ENCODE assay signal across 9 cellular contexts in the genomic region with DNA sequence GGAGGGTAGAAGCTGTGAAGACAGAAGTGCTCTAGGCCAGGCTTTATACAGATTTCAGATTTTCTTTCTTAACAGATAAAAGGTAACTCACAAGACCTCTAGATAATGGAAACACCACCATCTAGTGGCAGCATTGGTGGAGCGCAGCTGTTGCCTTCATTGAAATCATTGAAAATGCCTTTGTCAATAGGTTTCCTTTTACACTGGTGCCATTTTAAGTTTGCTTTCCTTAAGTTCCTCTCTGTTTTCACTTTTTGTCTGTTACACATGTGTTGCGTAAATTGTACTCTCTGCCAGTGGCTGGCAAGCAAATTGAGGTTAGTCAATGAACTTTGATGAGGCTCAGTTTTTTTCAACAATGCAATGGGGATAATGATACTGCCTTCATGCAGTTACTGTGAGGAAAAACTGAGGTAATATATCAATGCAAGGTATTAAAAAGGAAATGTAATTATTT. TPM values are rescaled to one million over a fixed set of nuclear protein-coding genes. Genes with fewer than 3 reads are reported as not detected.
DNase-seq lines count a peak whose midpoint lies in the region; ATAC-seq, FAIRE-seq and TF ChIP-seq lines count a peak whose summit lies in the region.
"Had no signal": no experiment of that assay in that cellular context is flagged by ENCODE, and none has a peak within 500 bp of the region (broad histone marks: within the 10 kb centered on the region; RNA-seq: fewer than 3 reads in every experiment).

No MANE protein-coding gene starts in this region.

- no peak overlapping the region for H3K9ac ChIP-seq in H1 (replicated peaks in 1 of 4; ENCODE audit: extremely low read depth in 1 of 4, low read depth in 3 of 4, low read length in 3 of 4)

- no peak overlapping the region for H4K91ac ChIP-seq in H1 (replicated peaks; ENCODE audit: insufficient read length, low read length)

- TF ChIP-seq RAD21 in H1 (IDR thresholded peaks at IDR 0.05 in 1 of 2, conservative IDR thresholded peaks at IDR 0.05 in 1 of 2; ENCODE audit: low read depth in 2 of 2, low read length in 2 of 2): peak; percentile 93 to 95

- peak; percentile 94 for FAIRE-seq in GM12891 (lab: Jason Lieb, UNC)
- FAIRE-seq in H1 (lab: Jason Lieb, UNC): peak; percentile 94

- no peaks in the 10 kb centered on the region for H4K20me1 ChIP-seq in H1 (replicated peaks in 1 of 2; ENCODE audit: control insufficient read depth in 1 of 2, insufficient read depth in 2 of 2, low read length in 2 of 2)

- TF ChIP-seq EP300 in H1 (IDR thresholded peaks at IDR 0.05; ENCODE audit: borderline replicate concordance in 1 of 2, low read depth in 2 of 2, low read length in 2 of 2): no peak

- no peak overlapping the region for H3K4me2 ChIP-seq in H1 (ENCODE audit: insufficient read depth in 1 of 2, low read depth in 2 of 2, low read length in 2 of 2)

- peaks cover 0 to 5% (median 0%) of the 10 kb centered on the region in 4 experiments; a peak in 1 of 8 replicates for H3K36me3 ChIP-seq in H1 (ENCODE audit: control insufficient read depth in 2 of 4, insufficient read depth in 4 of 4, low read length in 3 of 4)

- no peak overlapping the region for H3K27ac Mint-ChIP-seq in activated CD8-positive, alpha-beta T cell treated with anti-CD3 and anti-CD28 coated beads for 36 hours
- H3K27ac Mint-ChIP-seq in mesothelial cell of epicardium: no peak overlapping the region
- H3K27ac Mint-ChIP-seq: stimulated activated naive CD8-positive, alpha-beta T cell treated with anti-CD3 and anti-CD28 coated beads, Interleukin-15, Interleukin-2, amounts not matched to agents 100 ng/mL and 50 ng/mL, for 24 hours had no signal

- POLR2A ChIA-PET in activated CD8-positive, alpha-beta T cell treated with anti-CD3 and anti-CD28 coated beads for 36 hours (lab: Charles Lee): no interaction called here
- POLR2A ChIA-PET in H1 (lab: Charles Lee; ENCODE audit: partially characterized antibody): interaction anchor here (1.2 to 2.4 kb wide), 2 partner anchors 9 to 30 kb away, joined by 3 to 6 read pairs; no protein-coding TSS in a partner anchor

- no peak overlapping the region for H3K4me3 Mint-ChIP-seq in activated CD8-positive, alpha-beta T cell treated with anti-CD3 and anti-CD28 coated beads for 36 hours
- H3K4me3 Mint-ChIP-seq in mesothelial cell of epicardium: no peak overlapping the region
- H3K4me3 Mint-ChIP-seq: stimulated activated naive CD8-positive, alpha-beta T cell treated with anti-CD3 and anti-CD28 coated beads, Interleukin-15, Interleukin-2, amounts not matched to agents 100 ng/mL and 50 ng/mL, for 24 hours had no signal

- H3K4me3 ChIP-seq in H1 (ENCODE audit: extremely low read depth in 1 of 4, insufficient read depth in 2 of 4, low read depth in 3 of 4, low read length in 4 of 4): no peak overlapping the region

- intact Hi-C loops in activated CD8-positive, alpha-beta T cell treated with anti-CD3 and anti-CD28 coated beads for 36 hours (cut with micrococcal nuclease): loop anchor here (5.0 to 10.0 kb wide), 3 partner anchors 178 to 671 kb away; no protein-coding TSS in a partner anchor

- H3K79me2 ChIP-seq in H1 (ENCODE audit: control insufficient read depth in 1 of 2, insufficient read depth in 2 of 2, low read length in 2 of 2): no peaks in the 10 kb centered on the region

- peak; percentile 91 for TF ChIP-seq CTCF in activated CD8-positive, alpha-beta T cell treated with anti-CD3 and anti-CD28 coated beads for 36 hours (IDR thresholded peaks at IDR 0.05)
- TF ChIP-seq CTCF in H1 (IDR thresholded peaks at IDR 0.05; ENCODE audit: control extremely low read depth in 1 of 3, insufficient read depth in 1 of 3, low read depth in 1 of 3, low read length in 3 of 3) (peak in 2 of 3 experiments; percentile 80 to 93; a peak in 3 of 4 replicates), mesothelial cell of epicardium (IDR thresholded peaks at IDR 0.05; ENCODE audit: unreplicated experiment) (peak; percentile 86)

- H2BK5ac ChIP-seq in H1 (ENCODE audit: low read depth, low read length): no peak overlapping the region

- no peak overlapping the region for H2BK12ac ChIP-seq in H1 (ENCODE audit: low read depth, low read length)

- no peak overlapping the region for H2BK15ac ChIP-seq in H1 (ENCODE audit: low read length)

- H3K23ac ChIP-seq in H1 (ENCODE audit: insufficient read length): no peak overlapping the region

- H3K14ac ChIP-seq in H1 (ENCODE audit: insufficient read length): no peak overlapping the region

- peak; percentile 87 for ATAC-seq in activated CD8-positive, alpha-beta T cell treated with anti-CD3 and anti-CD28 coated beads for 36 hours

- DNase-seq in GM12891 (ENCODE audit: insufficient read length, low spot score) (no peak), HS-27A (ENCODE audit: low read depth) (peak; percentile 59), NK-92 (lab: John Stamatoyannopoulos, UW; ENCODE audit: unreplicated experiment) (peak; percentile 20), H1 (ENCODE audit: low read depth in 1 of 2, low spot score in 2 of 2) (peak; percentile 44 to 86), mesothelial cell of epicardium (ENCODE audit: low spot score in 2 of 2, unreplicated experiment in 2 of 2) (peak; percentile 31 to 77), GF-D8 (lab: John Stamatoyannopoulos, UW) (no peak)
- DNase-seq in activated CD8-positive, alpha-beta T cell treated with anti-CD3 and anti-CD28 coated beads for 36 hours: peak; percentile 89
- peak; percentile 39 to 60 for DNase-seq in stimulated activated CD8-positive, alpha-beta memory T cell treated with anti-CD3 and anti-CD28 coated beads, Interleukin-2, amount 100 ng/mL, for 48 hours (ENCODE audit: low read depth in 2 of 2)

- H3K4me1 Mint-ChIP-seq in activated CD8-positive, alpha-beta T cell treated with anti-CD3 and anti-CD28 coated beads for 36 hours (ENCODE audit: low read depth): peaks cover 2% of the 10 kb centered on the region
- no peaks in the 10 kb centered on the region for H3K4me1 Mint-ChIP-seq in mesothelial cell of epicardium

- WGBS in H1 (ENCODE audit: extremely low coverage in 1 of 2, insufficient coverage in 1 of 2, insufficient read length in 1 of 2, insufficient replicate concordance in 2 of 2, low coverage in 1 of 2, low lambda C conversion rate in 2 of 2, missing lambda C conversion rate in 1 of 2), 2 experiments: 6% methylated on average over 2 of the region's 2 CpGs; no CpG with 5 or more reads in 1 of the 2 experiments

- H3K9me3 Mint-ChIP-seq in activated CD8-positive, alpha-beta T cell treated with anti-CD3 and anti-CD28 coated beads for 36 hours: peaks cover 18% of the 10 kb centered on the region
- peaks cover 25% of the 10 kb centered on the region for H3K9me3 Mint-ChIP-seq in mesothelial cell of epicardium

- H2AK5ac ChIP-seq in H1 (ENCODE audit: low read depth, low read length): no peak overlapping the region

- 0 out of 2 replicates have a peak overlapping the region, but pooled peaks have one; percentile 71 for H2AFZ ChIP-seq in H1 (ENCODE audit: low read length)

- no peaks in the 10 kb centered on the region for H3K23me2 ChIP-seq in H1 (ENCODE audit: low read depth, low read length)

- no peak overlapping the region for H3K18ac ChIP-seq in H1 (ENCODE audit: extremely low read depth, low read length)

- CTCF ChIA-PET in activated CD8-positive, alpha-beta T cell treated with anti-CD3 and anti-CD28 coated beads for 36 hours (lab: Charles Lee): interaction anchor here (0.7 to 4.0 kb wide), 25 partner anchors 9 to 853 kb away, joined by 3 to 31 read pairs (median 4); a partner anchor contains a TSS
- CTCF ChIA-PET in H1 (lab: Charles Lee; ENCODE audit: partially characterized antibody): interaction anchor here (0.6 to 2.5 kb wide), 19 partner anchors 9 to 1195 kb away, joined by 3 to 13 read pairs (median 4); a partner anchor contains a TSS

- no peak overlapping the region for H2BK120ac ChIP-seq in H1 (replicated peaks; ENCODE audit: low read depth, low read length)

- H3K4me1 ChIP-seq in H1 (replicated peaks in 1 of 4; ENCODE audit: control insufficient read depth in 3 of 4, insufficient read depth in 4 of 4, low read length in 3 of 4): no peaks in the 10 kb centered on the region

- no peak overlapping the region for H2BK20ac ChIP-seq in H1 (ENCODE audit: low read length)

- H4K5ac ChIP-seq in H1 (ENCODE audit: insufficient read length, low read depth, low read length): no peak overlapping the region

- H3K36me3 Mint-ChIP-seq in activated CD8-positive, alpha-beta T cell treated with anti-CD3 and anti-CD28 coated beads for 36 hours (ENCODE audit: low read depth): peaks cover 8% of the 10 kb centered on the region
- H3K36me3 Mint-ChIP-seq in mesothelial cell of epicardium: peaks cover 15% of the 10 kb centered on the region

- H3K27ac ChIP-seq in H1 (ENCODE audit: low read depth, low read length): no peak overlapping the region

- H3K79me1 ChIP-seq in H1 (ENCODE audit: low read depth, low read length): no peaks in the 10 kb centered on the region

- no peak overlapping the region for H3K56ac ChIP-seq in H1 (replicated peaks; ENCODE audit: insufficient read length, low read depth, low read length)

- H3K27me3 Mint-ChIP-seq in activated CD8-positive, alpha-beta T cell treated with anti-CD3 and anti-CD28 coated beads for 36 hours: no peaks in the 10 kb centered on the region
- H3K27me3 Mint-ChIP-seq in mesothelial cell of epicardium (ENCODE audit: low read depth): no peaks in the 10 kb centered on the region
- H3K27me3 Mint-ChIP-seq: stimulated activated naive CD8-positive, alpha-beta T cell treated with anti-CD3 and anti-CD28 coated beads, Interleukin-15, Interleukin-2, amounts not matched to agents 100 ng/mL and 50 ng/mL, for 24 hours had no signal

- no peak for TF ChIP-seq POLR2A in GM12891 (IDR thresholded peaks at IDR 0.05; ENCODE audit: low read depth, low read length)
- no peak for TF ChIP-seq POLR2A in H1 (IDR thresholded peaks at IDR 0.05; ENCODE audit: control extremely low read depth in 1 of 2, low read depth in 2 of 2, low read length in 2 of 2)

- no peak overlapping the region for H3K4ac ChIP-seq in H1 (replicated peaks; ENCODE audit: insufficient read length, low read depth, low read length)

- no peak overlapping the region for H4K8ac ChIP-seq in H1 (ENCODE audit: extremely low read depth, insufficient read depth, low read length)

- H3K9me3 ChIP-seq in H1 (ENCODE audit: insufficient read depth in 2 of 2, low read depth in 1 of 2, low read length in 1 of 2): no peaks in the 10 kb centered on the region

- H3K27me3 ChIP-seq in H1 (replicated peaks in 1 of 4; ENCODE audit: control insufficient read depth in 3 of 4, extremely low read depth in 1 of 4, insufficient read depth in 3 of 4, low read length in 3 of 4): no peaks in the 10 kb centered on the region

RNA-seq across cellular contexts. Expression of a gene that starts 31.1 kb away (rescaled TPM):
- 1.7 TPM for polyA plus RNA-seq in GM12891 (2012; ENCODE audit: low read depth, missing spikeins)
- total RNA-seq in activated CD8-positive, alpha-beta T cell treated with anti-CD3 and anti-CD28 coated beads for 36 hours: 1 to 10 TPM; 5.7 to 7.8 TPM
- 4.4 and 7.2 TPM in 2 replicates for total RNA-seq in H1 (2021; fragmentation: NEBNext Ultra II Directional; extraction: Animal tissue kit (Norgen Biotek cat#: 25700))
- 3.7 and 3.9 TPM in 2 replicates for polyA plus RNA-seq in H1 (2011; rRNA removed)
- polyA plus RNA-seq in H1 (2011; cell fraction: cytosol; rRNA removed): 5.1 TPM
- polyA plus RNA-seq in H1 (2011; cell fraction: nucleus; rRNA removed): 7.1 TPM
- 2.4 to 4.7 TPM (median 3.1 TPM) in 4 replicates for polyA plus RNA-seq in H1 (2012, experiment 1 of 2)
- polyA plus RNA-seq in H1 (2012, experiment 2 of 2): 0.18 TPM
- 2.2 TPM for polyA plus RNA-seq in H1 (2013, experiment 1 of 2)
- polyA plus RNA-seq in H1 (2013, experiment 2 of 2): 1.8 TPM
- 8.5 and 12.5 TPM in 2 replicates for polyA minus RNA-seq in H1 (2011; rRNA and poly(A)+ RNA removed)
- polyA minus RNA-seq in H1 (2011; cell fraction: cytosol; rRNA and poly(A)+ RNA removed): 3.9 TPM
- 12.9 TPM for polyA minus RNA-seq in H1 (2011; cell fraction: nucleus; rRNA and poly(A)+ RNA removed)
- 2.4 to 3.2 TPM (median 2.4 TPM) in 3 replicates for total RNA-seq in mesothelial cell of epicardium

RNA-seq across cellular contexts. Expression of a gene that starts 54.4 kb away (rescaled TPM):
- polyA plus RNA-seq in GM12891 (2012; ENCODE audit: low read depth, missing spikeins): 13.4 TPM
- 10 to 100 TPM; 28.7 to 29.2 TPM for total RNA-seq in activated CD8-positive, alpha-beta T cell treated with anti-CD3 and anti-CD28 coated beads for 36 hours
- 38.5 and 40.2 TPM in 2 replicates for total RNA-seq in H1 (2021; fragmentation: NEBNext Ultra II Directional; extraction: Animal tissue kit (Norgen Biotek cat#: 25700))
- 6.8 and 13.0 TPM in 2 replicates for polyA plus RNA-seq in H1 (2011; rRNA removed)
- polyA plus RNA-seq in H1 (2011; cell fraction: cytosol; rRNA removed): 18.3 TPM
- polyA plus RNA-seq in H1 (2011; cell fraction: nucleus; rRNA removed): 8.5 TPM
- polyA plus RNA-seq in H1 (2012, experiment 1 of 2): 11.6 to 29.8 TPM (median 16.3 TPM) in 4 replicates
- polyA plus RNA-seq in H1 (2012, experiment 2 of 2): 1.2 TPM
- polyA plus RNA-seq in H1 (2013, experiment 1 of 2): 46.6 TPM
- polyA plus RNA-seq in H1 (2013, experiment 2 of 2): 46.6 TPM
- 31.9 and 49.9 TPM in 2 replicates for polyA minus RNA-seq in H1 (2011; rRNA and poly(A)+ RNA removed)
- polyA minus RNA-seq in H1 (2011; cell fraction: cytosol; rRNA and poly(A)+ RNA removed): 39.6 TPM
- 92.1 TPM for polyA minus RNA-seq in H1 (2011; cell fraction: nucleus; rRNA and poly(A)+ RNA removed)
- total RNA-seq in mesothelial cell of epicardium: 46.2 to 50.9 TPM (median 46.4 TPM) in 3 replicates

Comparison
In these comparisons a context has a peak if more than half of its experiments do, and no peak if none do; other contexts are left out.
1. DNase-seq: peak in HS-27A (single experiment), NK-92 (single experiment), activated CD8-positive, alpha-beta T cell treated with anti-CD3 and anti-CD28 coated beads for 36 hours (single experiment), H1 (2 of 2), mesothelial cell of epicardium (2 of 2) and stimulated activated CD8-positive, alpha-beta memory T cell treated with anti-CD3 and anti-CD28 coated beads, Interleukin-2, amount 100 ng/mL, for 48 hours (2 of 2); none in GM12891 (single experiment) and GF-D8 (single experiment).
2. Peak in every context shown above with its lines, with median percentiles within 50 percentile points of each other: CTCF ChIP-seq.